In the genomic region with DNA sequence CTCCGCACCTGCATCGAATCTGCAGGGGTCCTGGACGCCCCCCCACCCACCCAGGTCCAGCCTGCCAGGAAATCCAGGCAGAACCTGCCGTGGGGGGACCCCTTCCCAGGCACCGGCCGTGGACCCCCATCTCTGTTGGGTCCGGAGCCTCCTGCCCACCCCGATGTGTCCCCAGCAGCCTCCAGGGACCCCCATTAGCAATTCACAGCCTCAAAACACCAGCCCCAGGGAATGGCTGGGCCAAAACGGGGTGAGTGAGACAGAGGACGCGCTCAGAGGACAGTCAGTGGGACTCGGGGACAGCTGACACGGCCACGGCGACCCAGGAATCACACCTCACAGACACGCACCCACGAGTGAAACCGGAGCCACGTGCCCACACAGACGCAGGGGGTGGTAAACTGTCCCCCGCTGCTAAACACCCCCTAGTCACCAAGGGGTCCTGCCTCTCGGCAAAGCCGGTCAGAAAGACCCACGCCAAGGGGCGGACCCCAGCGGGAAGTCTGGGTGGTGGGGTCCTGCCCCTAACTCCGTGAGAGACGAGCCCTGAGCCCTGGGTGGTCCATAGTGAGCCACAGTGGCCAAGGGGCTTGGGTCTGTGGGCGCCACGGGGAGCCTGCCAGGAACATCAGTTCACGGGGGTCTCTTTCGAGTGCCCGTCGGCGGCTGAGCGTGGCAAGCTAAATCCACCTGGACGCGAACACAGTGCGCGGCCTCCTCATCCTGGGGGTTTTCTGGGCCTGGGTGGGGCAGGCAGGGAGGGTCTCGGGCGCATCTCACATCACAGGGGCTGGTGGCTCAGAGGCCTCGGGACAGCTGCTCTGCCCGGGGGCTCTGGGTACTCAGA, we compare ENCODE assay signal across 22 cellular contexts.
DNase-seq lines count a peak whose midpoint lies in the region; ATAC-seq and TF ChIP-seq lines count a peak whose summit lies in the region.
"Had no signal": no experiment of that assay in that cellular context is flagged by ENCODE, and none has a peak within 500 bp of the region (broad histone marks: within the 10 kb centered on the region; RNA-seq: fewer than 3 reads in every experiment).

No MANE protein-coding gene starts in this region.

- no peak for TF ChIP-seq POLR2A in adrenal gland (IDR thresholded peaks at IDR 0.05)

- intact Hi-C loops in natural killer cell (cut with micrococcal nuclease) (no loop called here), left ventricle myocardium inferior (cut with micrococcal nuclease) (no loop called here), adrenal gland (cut with DNase I) (no loop called here)

- H3K27me3 ChIP-seq in left ventricle myocardium inferior (ENCODE audit: low read depth) (peaks cover 78% of the 10 kb centered on the region), neural progenitor cell (peaks cover 27% of the 10 kb centered on the region), adrenal gland (peaks cover 34% of the 10 kb centered on the region)

- H3K4me2 ChIP-seq in neural progenitor cell = no peak overlapping the region
- H3K4me2 ChIP-seq: PC-9 had no signal

- no peaks in the 10 kb centered on the region for H3F3A ChIP-seq in neural progenitor cell (ENCODE audit: low read depth)

- no peak overlapping the region for H3K27ac Mint-ChIP-seq in natural killer cell treated with Interleukin-12 subunit alpha and Interleukin-12 subunit beta and Interleukin-15 and Interleukin-18, amount 100 ng/mL, for 72 hours
- no peak overlapping the region for H3K27ac Mint-ChIP-seq in natural killer cell
- peak overlapping the region; percentile 91 for H3K27ac Mint-ChIP-seq in neural progenitor cell
- H3K27ac Mint-ChIP-seq in WTC11 = no peak overlapping the region
- H3K27ac Mint-ChIP-seq: HFFc6 had no signal

- no peak overlapping the region for H3K4me3 Mint-ChIP-seq in natural killer cell treated with Interleukin-12 subunit alpha and Interleukin-12 subunit beta and Interleukin-15 and Interleukin-18, amount 100 ng/mL, for 72 hours
- H3K4me3 Mint-ChIP-seq in natural killer cell (no peak overlapping the region), neural progenitor cell (no peak overlapping the region), WTC11 (no peak overlapping the region)
- H3K4me3 Mint-ChIP-seq: HFFc6 had no signal

- H3K79me2 ChIP-seq in neural progenitor cell (ENCODE audit: low read depth) = no peaks in the 10 kb centered on the region

- 73 to 84% (median 81%) methylated on average over 16 to 44 of the region's 44 CpGs for WGBS in adrenal gland, 4 donors

- CTCF ChIA-PET in WTC11 (lab: Charles Lee) = no interaction called here

- no peak for ATAC-seq in natural killer cell treated with Interleukin-12 subunit alpha and Interleukin-12 subunit beta and Interleukin-15 and Interleukin-18, amount 100 ng/mL, for 72 hours
- ATAC-seq in natural killer cell (no peak), WTC11 (no peak)

- peak; percentile 20 for DNase-seq in natural killer cell treated with Interleukin-12 subunit alpha and Interleukin-12 subunit beta and Interleukin-15 and Interleukin-18, amount 100 ng/mL, for 72 hours (ENCODE audit: low spot score)
- DNase-seq in natural killer cell = no peak
- DNase-seq in left ventricle myocardium inferior = peak; percentile 9
- no peak for DNase-seq in neural progenitor cell (ENCODE audit: low spot score)
- DNase-seq in WTC11 (ENCODE audit: low spot score) = no peak
- no peak for DNase-seq in adrenal gland
- no peak for DNase-seq in activated naive CD4-positive, alpha-beta T cell treated with Interleukin-2 at 50 U/mL for 16 hours
- DNase-seq: DMS53, H7, HFFc6, KG1, NCI-H1092, NCI-H1436 treated with DMSO at 0.1 percent for 48 hours, NCI-H1930, NCI-H510A treated with DMSO at 0.1 percent for 48 hours, NCI-H748 treated with DMSO at 0.1 percent for 48 hours, PC-9, RPMI8226, SIG-M5, SK-N-SH had no signal

- POLR2A ChIA-PET in WTC11 (lab: Charles Lee) = no interaction called here

- no peak overlapping the region for H3K9ac ChIP-seq in neural progenitor cell
- H3K9ac ChIP-seq: SK-N-SH had no signal

- no peaks in the 10 kb centered on the region for H3K9me3 Mint-ChIP-seq in natural killer cell treated with Interleukin-12 subunit alpha and Interleukin-12 subunit beta and Interleukin-15 and Interleukin-18, amount 100 ng/mL, for 72 hours
- no peaks in the 10 kb centered on the region for H3K9me3 Mint-ChIP-seq in natural killer cell
- H3K9me3 Mint-ChIP-seq in neural progenitor cell = no peaks in the 10 kb centered on the region
- no peaks in the 10 kb centered on the region for H3K9me3 Mint-ChIP-seq in WTC11
- H3K9me3 Mint-ChIP-seq: HFFc6 had no signal

- H3K27me3 Mint-ChIP-seq in natural killer cell treated with Interleukin-12 subunit alpha and Interleukin-12 subunit beta and Interleukin-15 and Interleukin-18, amount 100 ng/mL, for 72 hours = peaks cover 10 to 15% of the 10 kb centered on the region in 2 donors
- H3K27me3 Mint-ChIP-seq in natural killer cell (ENCODE audit: low read depth in 2 of 2) (peaks cover 15 to 19% of the 10 kb centered on the region in 2 donors), neural progenitor cell (ENCODE audit: insufficient read depth, low read depth) (peaks cover 19% of the 10 kb centered on the region), WTC11 (ENCODE audit: low read depth) (no peaks in the 10 kb centered on the region)

- no peaks in the 10 kb centered on the region for H3K36me3 Mint-ChIP-seq in natural killer cell treated with Interleukin-12 subunit alpha and Interleukin-12 subunit beta and Interleukin-15 and Interleukin-18, amount 100 ng/mL, for 72 hours
- H3K36me3 Mint-ChIP-seq in natural killer cell (no peaks in the 10 kb centered on the region), neural progenitor cell (no peaks in the 10 kb centered on the region), WTC11 (no peaks in the 10 kb centered on the region)

- H3K36me3 ChIP-seq in left ventricle myocardium inferior = no peaks in the 10 kb centered on the region
- no peaks in the 10 kb centered on the region for H3K36me3 ChIP-seq in neural progenitor cell
- no peaks in the 10 kb centered on the region for H3K36me3 ChIP-seq in adrenal gland (replicated peaks in 1 of 2)

- no peaks in the 10 kb centered on the region for H3K4me1 ChIP-seq in left ventricle myocardium inferior
- no peaks in the 10 kb centered on the region for H3K4me1 ChIP-seq in neural progenitor cell
- no peaks in the 10 kb centered on the region for H3K4me1 ChIP-seq in adrenal gland (replicated peaks in 1 of 2)

- no peaks in the 10 kb centered on the region for H4K20me1 ChIP-seq in neural progenitor cell (ENCODE audit: low read depth)

- TF ChIP-seq CTCF in natural killer cell (IDR thresholded peaks at IDR 0.05) (no peak), left ventricle myocardium inferior (IDR thresholded peaks at IDR 0.05; ENCODE audit: borderline replicate concordance) (no peak), neural progenitor cell (IDR thresholded peaks at IDR 0.05) (no peak), WTC11 (IDR thresholded peaks at IDR 0.05) (no peak), adrenal gland (IDR thresholded peaks at IDR 0.05) (no peak)

- H3K27ac ChIP-seq in left ventricle myocardium inferior (replicated peaks) (no peak overlapping the region), neural progenitor cell (no peak overlapping the region), adrenal gland (no peak overlapping the region)
- H3K27ac ChIP-seq: C4-2B, HL-60, PC-9 had no signal

- H3K4me3 ChIP-seq in left ventricle myocardium inferior (no peak overlapping the region), neural progenitor cell (no peak overlapping the region), adrenal gland (no peak overlapping the region)
- H3K4me3 ChIP-seq: PC-9 had no signal

- H3K4me1 Mint-ChIP-seq in natural killer cell treated with Interleukin-12 subunit alpha and Interleukin-12 subunit beta and Interleukin-15 and Interleukin-18, amount 100 ng/mL, for 72 hours (ENCODE audit: low read depth in 2 of 2) = no peaks in the 10 kb centered on the region
- H3K4me1 Mint-ChIP-seq in natural killer cell (no peaks in the 10 kb centered on the region), neural progenitor cell (peaks cover 27% of the 10 kb centered on the region), WTC11 (no peaks in the 10 kb centered on the region)

- peaks cover 3% of the 10 kb centered on the region for H3K9me3 ChIP-seq in left ventricle myocardium inferior (replicated peaks)
- no peaks in the 10 kb centered on the region for H3K9me3 ChIP-seq in neural progenitor cell (ENCODE audit: low read depth)
- no peaks in the 10 kb centered on the region for H3K9me3 ChIP-seq in adrenal gland (replicated peaks in 1 of 3)
- H3K9me3 ChIP-seq: SK-N-SH had no signal

- H2AFZ ChIP-seq in neural progenitor cell (replicated peaks) = no peak overlapping the region
- H2AFZ ChIP-seq: PC-9 had no signal

TF ChIP-seq in WTC11, 78 proteins besides CTCF, POLR2A, EP300 and RAD21 (continues in another document):
- TF ChIP-seq ZNF138 (CRISPR knock-in tag; conservative IDR thresholded peaks at IDR 0.05) = no peak
- no peak for TF ChIP-seq SP1 (CRISPR knock-in tag; conservative IDR thresholded peaks at IDR 0.05)
- TF ChIP-seq GABPB1 (CRISPR knock-in tag; IDR thresholded peaks at IDR 0.05) = no peak
- TF ChIP-seq PREB (CRISPR knock-in tag; IDR thresholded peaks at IDR 0.05; ENCODE audit: borderline replicate concordance) = no peak
- TF ChIP-seq TEAD1 (CRISPR knock-in tag; IDR thresholded peaks at IDR 0.05) = no peak

Comparison
In these comparisons a context has a peak if more than half of its experiments do, and no peak if none do; other contexts are left out.
1. DNase-seq: peak in natural killer cell treated with Interleukin-12 subunit alpha and Interleukin-12 subunit beta and Interleukin-15 and Interleukin-18, amount 100 ng/mL, for 72 hours (single experiment) and left ventricle myocardium inferior (single experiment); none in natural killer cell (single experiment), neural progenitor cell (single experiment), WTC11 (single experiment), adrenal gland (0 of 7) and activated naive CD4-positive, alpha-beta T cell treated with Interleukin-2 at 50 U/mL for 16 hours (single experiment).